1 cellular context compared by ENCODE assay signal in genomic region chr20:4794846-4795245, GRCh38.
TF ChIP-seq lines count a peak whose summit lies in the region.

No MANE protein-coding gene starts in this region.

TF ChIP-seq in GM23338, 12 proteins besides CTCF, POLR2A, EP300 and RAD21 (continued from another document):
- TF ChIP-seq, protein P1, sequence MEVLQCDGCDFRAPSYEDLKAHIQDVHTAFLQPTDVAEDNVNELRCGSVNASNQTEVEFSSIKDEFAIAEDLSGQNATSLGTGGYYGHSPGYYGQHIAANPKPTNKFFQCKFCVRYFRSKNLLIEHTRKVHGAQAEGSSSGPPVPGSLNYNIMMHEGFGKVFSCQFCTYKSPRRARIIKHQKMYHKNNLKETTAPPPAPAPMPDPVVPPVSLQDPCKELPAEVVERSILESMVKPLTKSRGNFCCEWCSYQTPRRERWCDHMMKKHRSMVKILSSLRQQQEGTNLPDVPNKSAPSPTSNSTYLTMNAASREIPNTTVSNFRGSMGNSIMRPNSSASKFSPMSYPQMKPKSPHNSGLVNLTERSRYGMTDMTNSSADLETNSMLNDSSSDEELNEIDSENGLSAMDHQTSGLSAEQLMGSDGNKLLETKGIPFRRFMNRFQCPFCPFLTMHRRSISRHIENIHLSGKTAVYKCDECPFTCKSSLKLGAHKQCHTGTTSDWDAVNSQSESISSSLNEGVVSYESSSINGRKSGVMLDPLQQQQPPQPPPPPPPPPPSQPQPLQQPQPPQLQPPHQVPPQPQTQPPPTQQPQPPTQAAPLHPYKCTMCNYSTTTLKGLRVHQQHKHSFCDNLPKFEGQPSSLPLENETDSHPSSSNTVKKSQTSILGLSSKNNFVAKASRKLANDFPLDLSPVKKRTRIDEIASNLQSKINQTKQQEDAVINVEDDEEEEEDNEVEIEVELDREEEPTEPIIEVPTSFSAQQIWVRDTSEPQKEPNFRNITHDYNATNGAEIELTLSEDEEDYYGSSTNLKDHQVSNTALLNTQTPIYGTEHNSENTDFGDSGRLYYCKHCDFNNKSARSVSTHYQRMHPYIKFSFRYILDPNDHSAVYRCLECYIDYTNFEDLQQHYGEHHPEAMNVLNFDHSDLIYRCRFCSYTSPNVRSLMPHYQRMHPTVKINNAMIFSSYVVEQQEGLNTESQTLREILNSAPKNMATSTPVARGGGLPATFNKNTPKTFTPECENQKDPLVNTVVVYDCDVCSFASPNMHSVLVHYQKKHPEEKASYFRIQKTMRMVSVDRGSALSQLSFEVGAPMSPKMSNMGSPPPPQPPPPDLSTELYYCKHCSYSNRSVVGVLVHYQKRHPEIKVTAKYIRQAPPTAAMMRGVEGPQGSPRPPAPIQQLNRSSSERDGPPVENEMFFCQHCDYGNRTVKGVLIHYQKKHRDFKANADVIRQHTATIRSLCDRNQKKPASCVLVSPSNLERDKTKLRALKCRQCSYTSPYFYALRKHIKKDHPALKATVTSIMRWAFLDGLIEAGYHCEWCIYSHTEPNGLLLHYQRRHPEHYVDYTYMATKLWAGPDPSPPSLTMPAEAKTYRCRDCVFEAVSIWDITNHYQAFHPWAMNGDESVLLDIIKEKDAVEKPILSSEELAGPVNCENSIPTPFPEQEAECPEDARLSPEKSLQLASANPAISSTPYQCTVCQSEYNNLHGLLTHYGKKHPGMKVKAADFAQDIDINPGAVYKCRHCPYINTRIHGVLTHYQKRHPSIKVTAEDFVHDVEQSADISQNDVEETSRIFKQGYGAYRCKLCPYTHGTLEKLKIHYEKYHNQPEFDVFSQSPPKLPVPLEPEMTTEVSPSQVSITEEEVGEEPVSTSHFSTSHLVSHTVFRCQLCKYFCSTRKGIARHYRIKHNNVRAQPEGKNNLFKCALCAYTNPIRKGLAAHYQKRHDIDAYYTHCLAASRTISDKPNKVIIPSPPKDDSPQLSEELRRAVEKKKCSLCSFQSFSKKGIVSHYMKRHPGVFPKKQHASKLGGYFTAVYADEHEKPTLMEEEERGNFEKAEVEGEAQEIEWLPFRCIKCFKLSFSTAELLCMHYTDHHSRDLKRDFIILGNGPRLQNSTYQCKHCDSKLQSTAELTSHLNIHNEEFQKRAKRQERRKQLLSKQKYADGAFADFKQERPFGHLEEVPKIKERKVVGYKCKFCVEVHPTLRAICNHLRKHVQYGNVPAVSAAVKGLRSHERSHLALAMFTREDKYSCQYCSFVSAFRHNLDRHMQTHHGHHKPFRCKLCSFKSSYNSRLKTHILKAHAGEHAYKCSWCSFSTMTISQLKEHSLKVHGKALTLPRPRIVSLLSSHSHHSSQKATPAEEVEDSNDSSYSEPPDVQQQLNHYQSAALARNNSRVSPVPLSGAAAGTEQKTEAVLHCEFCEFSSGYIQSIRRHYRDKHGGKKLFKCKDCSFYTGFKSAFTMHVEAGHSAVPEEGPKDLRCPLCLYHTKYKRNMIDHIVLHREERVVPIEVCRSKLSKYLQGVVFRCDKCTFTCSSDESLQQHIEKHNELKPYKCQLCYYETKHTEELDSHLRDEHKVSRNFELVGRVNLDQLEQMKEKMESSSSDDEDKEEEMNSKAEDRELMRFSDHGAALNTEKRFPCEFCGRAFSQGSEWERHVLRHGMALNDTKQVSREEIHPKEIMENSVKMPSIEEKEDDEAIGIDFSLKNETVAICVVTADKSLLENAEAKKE (CRISPR knock-in tag; IDR thresholded peaks at IDR 0.05), result no peak
- TF ChIP-seq ZNF114 (CRISPR knock-in tag; IDR thresholded peaks at IDR 0.05) (no peak), NANOG (IDR thresholded peaks at IDR 0.05; ENCODE audit: borderline replicate concordance) (no peak), ETS1 (IDR thresholded peaks at IDR 0.05) (no peak), CREB1 (CRISPR knock-in tag; IDR thresholded peaks at IDR 0.05; ENCODE audit: low read depth) (no peak), POLR2AphosphoS5 (IDR thresholded peaks at IDR 0.05; ENCODE audit: low read depth) (no peak), ZNF331 (CRISPR knock-in tag; IDR thresholded peaks at IDR 0.05; ENCODE audit: low read depth) (no peak)
